In the genomic region with DNA sequence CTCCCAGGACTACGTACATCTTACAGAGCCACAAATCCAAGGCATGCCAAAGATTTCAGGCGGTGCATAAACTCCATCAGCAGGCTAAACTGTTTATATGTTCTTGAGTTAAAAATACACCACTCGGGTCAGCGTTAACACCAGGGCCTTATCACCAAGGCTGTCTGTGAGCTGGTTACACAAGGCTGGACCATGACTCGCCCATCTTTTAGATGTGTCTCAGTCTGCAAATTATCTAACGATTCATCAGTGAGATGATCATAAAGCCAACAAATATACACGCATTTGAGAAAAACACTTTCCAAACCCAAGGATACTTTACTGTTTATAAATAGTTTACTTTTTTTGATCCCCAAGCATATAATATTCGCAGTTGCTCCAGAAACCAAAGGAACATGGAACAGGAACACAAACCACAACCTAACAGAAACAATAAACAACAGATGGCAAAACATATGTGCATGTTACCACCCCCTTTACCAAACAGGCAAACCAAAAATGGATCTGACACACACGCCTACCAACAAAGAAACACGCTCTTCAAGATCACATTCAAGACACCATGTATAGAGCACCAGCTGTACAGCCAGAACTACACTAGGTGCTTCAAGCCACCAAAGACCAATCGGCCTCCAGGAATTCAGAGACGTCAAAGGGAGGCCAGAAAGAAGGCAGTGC, we compare ENCODE assay signal across 12 cellular contexts. TPM values are rescaled to one million over a fixed set of nuclear protein-coding genes. Genes with fewer than 3 reads are reported as not detected.
A peak's percentile ranks its signal among the peaks of the same experiment; 100 is the strongest.
DNase-seq lines count a peak whose midpoint lies in the region; FAIRE-seq and TF ChIP-seq lines count a peak whose summit lies in the region.
"Had no signal": no experiment of that assay in that cellular context is flagged by ENCODE, and none has a peak within 500 bp of the region (broad histone marks: within the 10 kb centered on the region; RNA-seq: fewer than 3 reads in every experiment).

No MANE protein-coding gene starts in this region.

- no peaks in the 10 kb centered on the region for H3K27me3 ChIP-seq in transverse colon
- H3K27me3 ChIP-seq in SK-N-SH (ENCODE audit: insufficient read depth): 0 out of 2 replicates have a peak, but pooled peaks cover 6% of the 10 kb centered on the region

- H4K20me1 ChIP-seq in SK-N-SH (ENCODE audit: insufficient read depth): no peaks in the 10 kb centered on the region

- no peak overlapping the region for H3K9ac ChIP-seq in SK-N-SH
- H3K9ac ChIP-seq: parathyroid adenoma had no signal

- no peaks in the 10 kb centered on the region for H3K9me3 Mint-ChIP-seq in brain
- H3K9me3 Mint-ChIP-seq: IgD-negative memory B cell had no signal

- peak overlapping the region; percentile 94 to 99 (median 96) for H3K27ac ChIP-seq in transverse colon
- no peak overlapping the region for H3K27ac ChIP-seq in SK-N-SH (ENCODE audit: low read depth in 2 of 2, low read length in 1 of 2)
- H3K27ac ChIP-seq: 22Rv1, parathyroid adenoma had no signal

- H3K4me3 Mint-ChIP-seq in brain: peak overlapping the region in 4 of 5 experiments; percentile 30 to 74 (median 61)

- H3K9me3 ChIP-seq in transverse colon: no peaks in the 10 kb centered on the region
- no peaks in the 10 kb centered on the region for H3K9me3 ChIP-seq in SK-N-SH

- H3F3A ChIP-seq in SK-N-SH (replicated peaks; ENCODE audit: insufficient read depth): no peaks in the 10 kb centered on the region

- H3K27me3 Mint-ChIP-seq in brain: no peaks in the 10 kb centered on the region

- in situ Hi-C loops in transverse colon (cut with MboI; ENCODE audit: low pct_ligation_motif_present in 1 of 4, low pct_unique_long_range_greater_than_20kb in 1 of 4, low sequenced_read_pairs in 3 of 4): no loop called here

- WGBS in transverse colon (ENCODE audit: low coverage in 1 of 2), 2 donors: 54 to 57% methylated on average over 10 to 12 of the region's 12 CpGs
- WGBS in SK-N-SH (ENCODE audit: low lambda C conversion rate): 86% methylated on average over 12 of the region's 12 CpGs

- H3K36me3 ChIP-seq in transverse colon (no peaks in the 10 kb centered on the region), SK-N-SH (replicated peaks in 1 of 2; ENCODE audit: control insufficient read depth in 1 of 2, insufficient read depth in 2 of 2, low read length in 1 of 2) (no peaks in the 10 kb centered on the region)

- peaks cover 92% of the 10 kb centered on the region for H3K4me1 Mint-ChIP-seq in brain

- peak overlapping the region; percentile 45 to 93 (median 85) for H3K27ac Mint-ChIP-seq in brain
- H3K27ac Mint-ChIP-seq: IgD-negative memory B cell had no signal

- intact Hi-C loops in transverse colon (cut with DNase I; ENCODE audit: low total_unique reads): no loop called here

- FAIRE-seq in GM12892 (lab: Jason Lieb, UNC): no peak

- POLR2A ChIA-PET in SK-N-SH (lab: Yijun Ruan, JAX): no interaction called here

- no peaks in the 10 kb centered on the region for H3K79me2 ChIP-seq in SK-N-SH (ENCODE audit: insufficient read depth)

- H2AFZ ChIP-seq in SK-N-SH (ENCODE audit: low read depth): no peak overlapping the region
- H2AFZ ChIP-seq: parathyroid adenoma had no signal

- no peak for TF ChIP-seq POLR2A in transverse colon (IDR thresholded peaks at IDR 0.05)
- TF ChIP-seq POLR2A in GM12892 (IDR thresholded peaks at IDR 0.05; ENCODE audit: low read depth, low read length): no peak

- CTCF ChIA-PET in SK-N-SH (lab: Yijun Ruan, JAX): interaction anchor here (1.0 to 1.2 kb wide), 2 partner anchors 22 to 78 kb away, joined by 3 to 4 read pairs; no protein-coding TSS in a partner anchor

- DNase-seq in NCI-H510A treated with DMSO at 0.1 percent for 48 hours (lab: John Stamatoyannopoulos, UW): peak; percentile 16
- no peak for DNase-seq in NCI-H510A (lab: John Stamatoyannopoulos, UW)
- peak; percentile 96 for DNase-seq in iris pigment epithelial cell (ENCODE audit: low read depth)
- no peak for DNase-seq in transverse colon
- no peak for DNase-seq in GM12892 (ENCODE audit: insufficient read length)
- DNase-seq in SK-N-SH: no peak
- DNase-seq in pons (ENCODE audit: low spot score): no peak
- DNase-seq: stimulated activated naive CD4-positive, alpha-beta T cell had no signal

- no peak overlapping the region for H3K4me2 ChIP-seq in SK-N-SH

- peaks cover 41 to 97% (median 78%) of the 10 kb centered on the region in 4 donors for H3K4me1 ChIP-seq in transverse colon
- H3K4me1 ChIP-seq in SK-N-SH (ENCODE audit: control insufficient read depth in 1 of 2, insufficient read depth in 2 of 2, low read depth in 1 of 2, low read length in 1 of 2): peaks cover 0 to 9% of the 10 kb centered on the region in 2 experiments; a peak in 1 of 4 replicates
- H3K4me1 ChIP-seq: parathyroid adenoma had no signal

- no peak overlapping the region for H3K4me3 ChIP-seq in transverse colon
- H3K4me3 ChIP-seq in SK-N-SH (ENCODE audit: low read depth in 2 of 2, low read length in 1 of 2): no peak overlapping the region

- peak; percentile 57 for TF ChIP-seq EP300 in transverse colon (IDR thresholded peaks at IDR 0.05; ENCODE audit: low read depth)
- TF ChIP-seq EP300 in SK-N-SH (IDR thresholded peaks at IDR 0.05; ENCODE audit: borderline replicate concordance in 1 of 2, low read depth in 1 of 2, low read length in 1 of 2): no peak

- no peak for TF ChIP-seq RAD21 in SK-N-SH (IDR thresholded peaks at IDR 0.05; ENCODE audit: low read length)

- H3K9me2 ChIP-seq in SK-N-SH: no peaks in the 10 kb centered on the region

- TF ChIP-seq CTCF in brain (conservative IDR thresholded peaks at IDR 0.05): no peak
- no peak for TF ChIP-seq CTCF in transverse colon (IDR thresholded peaks at IDR 0.05)
- no peak for TF ChIP-seq CTCF in SK-N-SH (IDR thresholded peaks at IDR 0.05)

- peaks cover 8% of the 10 kb centered on the region for H3K36me3 Mint-ChIP-seq in brain
- H3K36me3 Mint-ChIP-seq: IgD-negative memory B cell had no signal

TF ChIP-seq in SK-N-SH, 30 proteins besides CTCF, POLR2A, EP300 and RAD21:
- TF ChIP-seq, protein P1, sequence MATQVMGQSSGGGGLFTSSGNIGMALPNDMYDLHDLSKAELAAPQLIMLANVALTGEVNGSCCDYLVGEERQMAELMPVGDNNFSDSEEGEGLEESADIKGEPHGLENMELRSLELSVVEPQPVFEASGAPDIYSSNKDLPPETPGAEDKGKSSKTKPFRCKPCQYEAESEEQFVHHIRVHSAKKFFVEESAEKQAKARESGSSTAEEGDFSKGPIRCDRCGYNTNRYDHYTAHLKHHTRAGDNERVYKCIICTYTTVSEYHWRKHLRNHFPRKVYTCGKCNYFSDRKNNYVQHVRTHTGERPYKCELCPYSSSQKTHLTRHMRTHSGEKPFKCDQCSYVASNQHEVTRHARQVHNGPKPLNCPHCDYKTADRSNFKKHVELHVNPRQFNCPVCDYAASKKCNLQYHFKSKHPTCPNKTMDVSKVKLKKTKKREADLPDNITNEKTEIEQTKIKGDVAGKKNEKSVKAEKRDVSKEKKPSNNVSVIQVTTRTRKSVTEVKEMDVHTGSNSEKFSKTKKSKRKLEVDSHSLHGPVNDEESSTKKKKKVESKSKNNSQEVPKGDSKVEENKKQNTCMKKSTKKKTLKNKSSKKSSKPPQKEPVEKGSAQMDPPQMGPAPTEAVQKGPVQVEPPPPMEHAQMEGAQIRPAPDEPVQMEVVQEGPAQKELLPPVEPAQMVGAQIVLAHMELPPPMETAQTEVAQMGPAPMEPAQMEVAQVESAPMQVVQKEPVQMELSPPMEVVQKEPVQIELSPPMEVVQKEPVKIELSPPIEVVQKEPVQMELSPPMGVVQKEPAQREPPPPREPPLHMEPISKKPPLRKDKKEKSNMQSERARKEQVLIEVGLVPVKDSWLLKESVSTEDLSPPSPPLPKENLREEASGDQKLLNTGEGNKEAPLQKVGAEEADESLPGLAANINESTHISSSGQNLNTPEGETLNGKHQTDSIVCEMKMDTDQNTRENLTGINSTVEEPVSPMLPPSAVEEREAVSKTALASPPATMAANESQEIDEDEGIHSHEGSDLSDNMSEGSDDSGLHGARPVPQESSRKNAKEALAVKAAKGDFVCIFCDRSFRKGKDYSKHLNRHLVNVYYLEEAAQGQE (IDR thresholded peaks at IDR 0.05; ENCODE audit: low read depth, low read length): no peak
- TF ChIP-seq ELF1 (IDR thresholded peaks at IDR 0.05) (no peak), RXRA (IDR thresholded peaks at IDR 0.05; ENCODE audit: borderline replicate concordance, low read depth) (no peak)
- TF ChIP-seq, protein P2, sequence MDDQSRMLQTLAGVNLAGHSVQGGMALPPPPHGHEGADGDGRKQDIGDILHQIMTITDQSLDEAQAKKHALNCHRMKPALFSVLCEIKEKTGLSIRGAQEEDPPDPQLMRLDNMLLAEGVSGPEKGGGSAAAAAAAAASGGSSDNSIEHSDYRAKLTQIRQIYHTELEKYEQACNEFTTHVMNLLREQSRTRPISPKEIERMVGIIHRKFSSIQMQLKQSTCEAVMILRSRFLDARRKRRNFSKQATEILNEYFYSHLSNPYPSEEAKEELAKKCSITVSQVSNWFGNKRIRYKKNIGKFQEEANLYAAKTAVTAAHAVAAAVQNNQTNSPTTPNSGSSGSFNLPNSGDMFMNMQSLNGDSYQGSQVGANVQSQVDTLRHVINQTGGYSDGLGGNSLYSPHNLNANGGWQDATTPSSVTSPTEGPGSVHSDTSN (IDR thresholded peaks at IDR 0.05): no peak

RNA-seq across cellular contexts. Expression of a gene that starts 15.4 kb away (rescaled TPM):
- polyA plus RNA-seq in brain (ENCODE audit: insufficient read depth, low read depth, low replicate concordance) (53.8 TPM), SK-N-SH (2012; rRNA removed) (1.5 and 1.7 TPM in 2 replicates)
- 10 to 100 TPM; 67.2 to 87.6 (median 79.3) TPM for total RNA-seq in transverse colon
- polyA plus RNA-seq in GM12892 (2012; ENCODE audit: missing spikeins): 7.9 TPM
- polyA plus RNA-seq in SK-N-SH (2012; cell fraction: cytosol; rRNA removed): 1.5 and 1.9 TPM in 2 replicates
- polyA plus RNA-seq in SK-N-SH (2012; cell fraction: nucleus; rRNA removed): 2.5 and 2.9 TPM in 2 replicates

Comparison
In these comparisons a context has a peak if more than half of its experiments do, and no peak if none do; other contexts are left out.
1. DNase-seq: peak in NCI-H510A treated with DMSO at 0.1 percent for 48 hours (single experiment) and iris pigment epithelial cell (single experiment); none in NCI-H510A (single experiment), transverse colon (single experiment), GM12892 (single experiment), SK-N-SH (single experiment) and pons (single experiment).
2. H3K27ac ChIP-seq: peak in transverse colon (4 of 4); none in SK-N-SH (0 of 2).
3. RNA of a gene that starts 15.4 kb away (polyA plus RNA-seq): 53.8 TPM in brain (single experiment); 1.5 to 2.9 TPM in SK-N-SH; every median in the first group is over 10 times any median in the second.